ENCODE assay signal across 8 cellular contexts in genomic region chr12:50402270-50403000, GRCh38. TPM values are rescaled to one million over a fixed set of nuclear protein-coding genes. Genes with fewer than 3 reads are reported as not detected.
DNase-seq lines count a peak whose midpoint lies in the region; ATAC-seq, FAIRE-seq and TF ChIP-seq lines count a peak whose summit lies in the region.

No MANE protein-coding gene starts in this region.

- TF ChIP-seq CTCF in epithelial cell of esophagus (IDR thresholded peaks at IDR 0.05; ENCODE audit: insufficient read depth, low read depth, low read length, missing control alignments) (no peak), pancreas (IDR thresholded peaks at IDR 0.05) (no peak)

- WGBS in pancreas, 2 donors: 7 to 8% methylated on average over 7 of the region's 7 CpGs

- intact Hi-C loops in pancreas (cut with DNase I): no loop called here

- H3K9me3 ChIP-seq in ES-I3 (ENCODE audit: control insufficient read depth, insufficient read depth, low read length) (no peaks in the 10 kb centered on the region), pancreas (no peaks in the 10 kb centered on the region)

- peak overlapping the region in 3 of 4 donors; percentile 56 to 93 (median 87) for H3K27ac ChIP-seq in pancreas

- no peaks in the 10 kb centered on the region; the same call in 1 of the 2 replicates for H3K36me3 ChIP-seq in ES-I3 (ENCODE audit: insufficient read depth, low read length)
- no peaks in the 10 kb centered on the region for H3K36me3 ChIP-seq in pancreas

- H3K4me1 ChIP-seq in ES-I3 (ENCODE audit: insufficient read depth, low read length) (0 out of 2 replicates have a peak, but pooled peaks cover 8% of the 10 kb centered on the region), pancreas (peaks cover 7 to 15% (median 13%) of the 10 kb centered on the region in 3 donors)

- H3K4me3 ChIP-seq in epithelial cell of esophagus (ENCODE audit: low read length) (peak overlapping the region; percentile 92), pancreas (peak overlapping the region; percentile 39 to 93 (median 72))

- FAIRE-seq in RCC 7860 (lab: Jason Lieb, UNC) (no peak), pancreas (lab: Jason Lieb, UNC) (no peak), frontal cortex (lab: Jason Lieb, UNC) (no peak)

- no peaks in the 10 kb centered on the region for H3K27me3 ChIP-seq in pancreas

- DNase-seq in RCC 7860 (ENCODE audit: low spot score) (peak; percentile 14), epithelial cell of esophagus (ENCODE audit: low read depth) (peak; percentile 22), pancreas (no peak), NCI-H1105 treated with DMSO at 0.1 percent for 48 hours (lab: John Stamatoyannopoulos, UW) (no peak), frontal cortex (ENCODE audit: low spot score in 2 of 2) (no peak)

- no peak for ATAC-seq in pancreas
- no peak for ATAC-seq in GM21528 (IDR thresholded peaks at IDR 0.05; ENCODE audit: low FRiP score, unreplicated experiment)
- ATAC-seq in GM18511 (IDR thresholded peaks at IDR 0.05; ENCODE audit: unreplicated experiment): no peak

- peak overlapping the region; percentile 99 for H3K9ac ChIP-seq in ES-I3 (ENCODE audit: low read depth, low read length)

RNA-seq across cellular contexts. Expression of gene LARP4, which starts 1.8 kb away (rescaled TPM):
- 10 to 100 TPM; 20.6 to 38.5 (median 35.5) TPM for total RNA-seq in pancreas
- 1 to 10 TPM; 6.2 to 8.4 TPM for polyA plus RNA-seq in pancreas
- total RNA-seq in frontal cortex: 68.5 TPM

RNA-seq across cellular contexts. Expression of gene FAM186A, which starts 6.0 kb away (rescaled TPM):
- not detected for total RNA-seq in pancreas
- polyA plus RNA-seq in pancreas: under 1 TPM in 1 of 2 donors, not detected in 1; 0.04 TPM
- not detected for total RNA-seq in frontal cortex

Comparison
In these comparisons a context has a peak if more than half of its experiments do, and no peak if none do; other contexts are left out.
1. DNase-seq: peak in RCC 7860 (single experiment) and epithelial cell of esophagus (single experiment); none in pancreas (0 of 6), NCI-H1105 treated with DMSO at 0.1 percent for 48 hours (single experiment) and frontal cortex (0 of 2).